Comparison of ENCODE assay signal across 17 cellular contexts in genomic region chr20:34989118-34989517, GRCh38. TPM values are rescaled to one million over a fixed set of nuclear protein-coding genes. Genes with fewer than 3 reads are reported as not detected.
DNase-seq lines count a peak whose midpoint lies in the region; ATAC-seq and TF ChIP-seq lines count a peak whose summit lies in the region.
"Had no signal": no experiment of that assay in that cellular context is flagged by ENCODE, and none has a peak within 500 bp of the region (broad histone marks: within the 10 kb centered on the region; RNA-seq: fewer than 3 reads in every experiment).

No MANE protein-coding gene starts in this region.

- H3K27me3 Mint-ChIP-seq in activated naive CD4-positive, alpha-beta T cell treated with anti-CD3 and anti-CD28 coated beads, Interleukin-2, amount 10 ng/mL, durations not matched to agents 7 days and 5 days = peaks cover 21% of the 10 kb centered on the region
- no peaks in the 10 kb centered on the region for H3K27me3 Mint-ChIP-seq in activated naive CD4-positive, alpha-beta T cell treated with anti-CD3 and anti-CD28 coated beads for 36 hours (ENCODE audit: low read depth)
- H3K27me3 Mint-ChIP-seq in central memory CD8-positive, alpha-beta T cell = peaks cover 2% of the 10 kb centered on the region
- H3K27me3 Mint-ChIP-seq in progenitor cell of endocrine pancreas = peaks cover 16% of the 10 kb centered on the region

- TF ChIP-seq CTCF in progenitor cell of endocrine pancreas (IDR thresholded peaks at IDR 0.05; ENCODE audit: unreplicated experiment) = no peak

- H3K4me3 Mint-ChIP-seq in activated naive CD4-positive, alpha-beta T cell treated with anti-CD3 and anti-CD28 coated beads, Interleukin-2, amount 10 ng/mL, durations not matched to agents 7 days and 5 days = no peak overlapping the region
- no peak overlapping the region for H3K4me3 Mint-ChIP-seq in activated naive CD4-positive, alpha-beta T cell treated with anti-CD3 and anti-CD28 coated beads for 36 hours
- H3K4me3 Mint-ChIP-seq in central memory CD8-positive, alpha-beta T cell = no peak overlapping the region
- no peak overlapping the region for H3K4me3 Mint-ChIP-seq in progenitor cell of endocrine pancreas (ENCODE audit: low read depth)
- H3K4me3 Mint-ChIP-seq: B cell, GM23338 had no signal

- H3K9me3 Mint-ChIP-seq in activated naive CD4-positive, alpha-beta T cell treated with anti-CD3 and anti-CD28 coated beads, Interleukin-2, amount 10 ng/mL, durations not matched to agents 7 days and 5 days = no peaks in the 10 kb centered on the region
- H3K9me3 Mint-ChIP-seq in activated naive CD4-positive, alpha-beta T cell treated with anti-CD3 and anti-CD28 coated beads for 36 hours = no peaks in the 10 kb centered on the region
- no peaks in the 10 kb centered on the region for H3K9me3 Mint-ChIP-seq in central memory CD8-positive, alpha-beta T cell
- no peaks in the 10 kb centered on the region for H3K9me3 Mint-ChIP-seq in progenitor cell of endocrine pancreas (ENCODE audit: low read depth)
- H3K9me3 Mint-ChIP-seq: GM23338 had no signal

- no peak for DNase-seq in activated naive CD4-positive, alpha-beta T cell treated with anti-CD3 and anti-CD28 coated beads, Interleukin-2, amount 10 ng/mL, durations not matched to agents 7 days and 5 days
- DNase-seq in activated naive CD4-positive, alpha-beta T cell treated with anti-CD3 and anti-CD28 coated beads for 36 hours = no peak
- DNase-seq in central memory CD8-positive, alpha-beta T cell (ENCODE audit: low spot score in 2 of 2) = no peak
- DNase-seq in progenitor cell of endocrine pancreas (ENCODE audit: low spot score, unreplicated experiment) (no peak), NCI-H82 (lab: John Stamatoyannopoulos, UW) (no peak), activated gamma-delta T cell (lab: John Stamatoyannopoulos, UW) (no peak)
- DNase-seq: Caco-2, DMS79, GDM1, HCEC 1CT, IMR-90 had no signal

- peaks cover 2% of the 10 kb centered on the region for H3K4me1 Mint-ChIP-seq in activated naive CD4-positive, alpha-beta T cell treated with anti-CD3 and anti-CD28 coated beads, Interleukin-2, amount 10 ng/mL, durations not matched to agents 7 days and 5 days
- peaks cover 2% of the 10 kb centered on the region for H3K4me1 Mint-ChIP-seq in activated naive CD4-positive, alpha-beta T cell treated with anti-CD3 and anti-CD28 coated beads for 36 hours (ENCODE audit: low read depth)
- H3K4me1 Mint-ChIP-seq in central memory CD8-positive, alpha-beta T cell = peaks cover 4% of the 10 kb centered on the region
- H3K4me1 Mint-ChIP-seq in progenitor cell of endocrine pancreas (ENCODE audit: low read depth) = peaks cover 11% of the 10 kb centered on the region
- H3K4me1 Mint-ChIP-seq: B cell had no signal

- peak overlapping the region; percentile 3 for H3K27ac ChIP-seq in angular gyrus (ENCODE audit: low read depth, low read length)
- H3K27ac ChIP-seq: BLaER1 treated with 17β-estradiol and CSF1 and Interleukin-3, amounts not matched to agents 10 nM and 100 nM had no signal

- intact Hi-C loops in activated naive CD4-positive, alpha-beta T cell treated with anti-CD3 and anti-CD28 coated beads for 36 hours (cut with micrococcal nuclease) = no loop called here

- H3K27ac Mint-ChIP-seq in activated naive CD4-positive, alpha-beta T cell treated with anti-CD3 and anti-CD28 coated beads, Interleukin-2, amount 10 ng/mL, durations not matched to agents 7 days and 5 days = peak overlapping the region; percentile 45
- H3K27ac Mint-ChIP-seq in activated naive CD4-positive, alpha-beta T cell treated with anti-CD3 and anti-CD28 coated beads for 36 hours = no peak overlapping the region
- peak overlapping the region; percentile 38 for H3K27ac Mint-ChIP-seq in central memory CD8-positive, alpha-beta T cell (ENCODE audit: low read depth)
- peak overlapping the region; percentile 13 for H3K27ac Mint-ChIP-seq in progenitor cell of endocrine pancreas
- H3K27ac Mint-ChIP-seq: B cell, GM23338 had no signal

- CTCF ChIA-PET in activated naive CD4-positive, alpha-beta T cell treated with anti-CD3 and anti-CD28 coated beads, Interleukin-2, amount 10 ng/mL, durations not matched to agents 7 days and 5 days (lab: Charles Lee) = no interaction called here
- CTCF ChIA-PET in activated naive CD4-positive, alpha-beta T cell treated with anti-CD3 and anti-CD28 coated beads for 36 hours (lab: Charles Lee) = interaction anchor here (0.8 to 2.3 kb wide), 2 partner anchors 113 to 115 kb away, joined by 3 to 8 read pairs; partner anchors contain the start of gene GGT7

- H3K36me3 Mint-ChIP-seq in activated naive CD4-positive, alpha-beta T cell treated with anti-CD3 and anti-CD28 coated beads, Interleukin-2, amount 10 ng/mL, durations not matched to agents 7 days and 5 days = no peaks in the 10 kb centered on the region
- H3K36me3 Mint-ChIP-seq in activated naive CD4-positive, alpha-beta T cell treated with anti-CD3 and anti-CD28 coated beads for 36 hours (ENCODE audit: low read depth) = no peaks in the 10 kb centered on the region
- H3K36me3 Mint-ChIP-seq in central memory CD8-positive, alpha-beta T cell (ENCODE audit: insufficient read depth) = peaks cover 5% of the 10 kb centered on the region
- H3K36me3 Mint-ChIP-seq in progenitor cell of endocrine pancreas (ENCODE audit: insufficient read depth) = peaks cover 3% of the 10 kb centered on the region

- no peak for ATAC-seq in central memory CD8-positive, alpha-beta T cell (replicated peaks; ENCODE audit: extremely low read depth, poor library complexity, severe bottlenecking)
- ATAC-seq: GM23338 had no signal

RNA-seq across cellular contexts. Expression of gene MYH7B, which starts 33.5 kb away (rescaled TPM):
- total RNA-seq in activated naive CD4-positive, alpha-beta T cell treated with anti-CD3 and anti-CD28 coated beads for 36 hours = under 1 TPM; 0.20 to 0.86 TPM
- 0.98 and 1.2 TPM in 2 replicates for total RNA-seq in progenitor cell of endocrine pancreas
- total RNA-seq: A172, Daoy, IMR-90 had no signal

RNA-seq across cellular contexts. Expression of gene GSS, which starts 33.5 kb away (rescaled TPM):
- total RNA-seq in activated naive CD4-positive, alpha-beta T cell treated with anti-CD3 and anti-CD28 coated beads for 36 hours = 10 to 100 TPM; 84.3 to 86.0 TPM
- total RNA-seq in progenitor cell of endocrine pancreas = 71.5 and 72.5 TPM in 2 replicates
